In the genomic region with DNA sequence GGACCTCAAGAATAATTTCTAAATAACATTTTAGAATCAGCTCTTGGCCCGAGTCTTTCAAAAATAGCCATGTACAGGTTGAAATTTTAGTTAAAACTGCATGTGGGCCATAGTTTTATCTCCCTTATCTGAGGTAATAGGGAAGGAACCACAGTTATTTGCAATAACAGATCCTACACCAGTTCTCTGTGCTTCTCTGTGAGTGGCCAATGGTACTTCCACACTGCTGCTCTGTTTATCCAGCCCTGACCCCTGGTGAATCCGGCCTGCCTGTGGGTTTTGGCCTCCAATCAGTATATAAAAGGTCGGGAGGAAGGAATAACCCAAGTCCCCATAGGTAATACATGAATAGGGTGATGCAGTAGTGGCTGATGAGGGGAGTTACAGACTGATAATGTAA, we compare ENCODE assay signal across 27 cellular contexts.
"Had no signal": no experiment of that assay in that cellular context is flagged by ENCODE, and none has a peak within 500 bp of the region (broad histone marks: within the 10 kb centered on the region; RNA-seq: fewer than 3 reads in every experiment).

No MANE protein-coding gene starts in this region.

- H3K27me3 Mint-ChIP-seq: dendritic cell treated with granulocyte-macrophage colony-stimulating factor and Interleukin-4, amounts not matched to agents 40 ng/mL and 50 ng/mL, for 4 days; effector memory CD8-positive, alpha-beta T cell; naive thymus-derived CD8-positive, alpha-beta T cell had no signal

- H3K9me3 ChIP-seq: colonic mucosa, esophagus squamous epithelium, gastroesophageal sphincter, left lung, mucosa of descending colon had no signal

- ATAC-seq: effector memory CD8-positive, alpha-beta T cell; esophagus mucosa; foreskin keratinocyte; gastroesophageal sphincter; heart left ventricle; left cardiac atrium; left lung; left ventricle myocardium superior; mucosa of descending colon; naive thymus-derived CD8-positive, alpha-beta T cell had no signal

- H3K27ac Mint-ChIP-seq: dendritic cell treated with granulocyte-macrophage colony-stimulating factor and Interleukin-4, amounts not matched to agents 40 ng/mL and 50 ng/mL, for 4 days; effector memory CD8-positive, alpha-beta T cell; endodermal cell; immature natural killer cell; memory B cell; mesothelial cell of epicardium; naive B cell had no signal

- DNase-seq: colonic mucosa; cortex of kidney; effector CD8-positive, alpha-beta T cell; effector memory CD8-positive, alpha-beta T cell; endodermal cell; erythroblast; esophagus squamous epithelium; foreskin keratinocyte; heart left ventricle; hypothalamus; immature natural killer cell; left cardiac atrium; left ventricle myocardium superior; mammary epithelial cell; mesendoderm; mucosa of descending colon; naive B cell; naive thymus-derived CD8-positive, alpha-beta T cell had no signal

- H3K4me1 ChIP-seq: colonic mucosa, esophagus squamous epithelium, foreskin keratinocyte, gastroesophageal sphincter, heart left ventricle, left lung had no signal

- H3K27me3 ChIP-seq: colonic mucosa, esophagus squamous epithelium, foreskin keratinocyte, gastroesophageal sphincter, heart left ventricle, hepatocyte, left lung had no signal

- H3K36me3 ChIP-seq: colonic mucosa, esophagus squamous epithelium, gastroesophageal sphincter, heart left ventricle, left lung had no signal

- H3K4me3 ChIP-seq: colonic mucosa, esophagus squamous epithelium, gastroesophageal sphincter, heart left ventricle, hepatocyte, left lung, lung, mucosa of descending colon had no signal

- H3K4me1 Mint-ChIP-seq: immature natural killer cell; memory B cell; mesothelial cell of epicardium; naive B cell; naive thymus-derived CD8-positive, alpha-beta T cell had no signal

- H3K9me3 Mint-ChIP-seq: effector memory CD8-positive, alpha-beta T cell; endodermal cell had no signal

- H3K36me3 Mint-ChIP-seq: immature natural killer cell; memory B cell; mesothelial cell of epicardium; naive B cell; naive thymus-derived CD8-positive, alpha-beta T cell had no signal

- H3K4me3 Mint-ChIP-seq: dendritic cell treated with granulocyte-macrophage colony-stimulating factor and Interleukin-4, amounts not matched to agents 40 ng/mL and 50 ng/mL, for 4 days; effector memory CD8-positive, alpha-beta T cell; endodermal cell; immature natural killer cell; memory B cell; mesothelial cell of epicardium; naive B cell; naive thymus-derived CD8-positive, alpha-beta T cell had no signal

- H3K27ac ChIP-seq: colonic mucosa, epithelial cell of prostate, esophagus squamous epithelium, foreskin keratinocyte, gastroesophageal sphincter, heart left ventricle, hepatocyte, left lung had no signal
